Comparison of ENCODE assay signal across 33 cellular contexts in the genomic region with DNA sequence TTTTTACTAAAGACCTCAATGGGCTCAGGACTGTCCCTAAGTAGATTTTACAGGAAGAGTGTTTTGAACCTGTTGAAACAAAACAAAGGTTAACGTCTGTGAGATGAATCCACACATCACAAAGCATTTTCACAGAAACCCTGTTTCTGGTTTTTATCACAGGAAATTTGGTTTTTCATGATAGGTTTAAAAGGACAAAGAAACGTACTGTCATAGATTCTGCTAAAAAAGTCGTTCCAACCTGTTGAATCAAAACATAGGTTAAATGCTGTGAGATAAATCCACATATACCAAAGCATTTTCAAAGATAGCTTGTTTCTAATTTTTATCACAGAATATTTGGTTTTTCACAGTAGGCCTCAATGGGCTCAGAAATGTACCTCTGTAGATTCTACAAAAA.
DNase-seq lines count a peak whose midpoint lies in the region; ATAC-seq and TF ChIP-seq lines count a peak whose summit lies in the region.
"Had no signal": no experiment of that assay in that cellular context is flagged by ENCODE, and none has a peak within 500 bp of the region (broad histone marks: within the 10 kb centered on the region; RNA-seq: fewer than 3 reads in every experiment).

No MANE protein-coding gene starts in this region.

- H3K36me3 ChIP-seq in HEK293 (ENCODE audit: control insufficient read depth in 2 of 2, insufficient read depth in 1 of 2, low read length in 2 of 2) = peaks cover 0 to 3% of the 10 kb centered on the region in 2 experiments; a peak in 1 of 3 replicates
- no peaks in the 10 kb centered on the region for H3K36me3 ChIP-seq in endodermal cell (ENCODE audit: control insufficient read depth, insufficient read depth, low read length)
- H3K36me3 ChIP-seq: BE2C; BLaER1; BLaER1 treated with 17β-estradiol and CSF1 and Interleukin-3, amounts not matched to agents 10 nM and 100 nM had no signal

- ATAC-seq in WTC11 = no peak
- ATAC-seq: A549; CD8-positive, alpha-beta T cell had no signal

- 33 to 60% methylated on average over 1 to 3 of the region's 3 CpGs for WGBS in endodermal cell (ENCODE audit: insufficient coverage in 1 of 2, insufficient read length in 1 of 2), 2 experiments

- DNase-seq in Jurkat, Clone E6-1 (ENCODE audit: low read depth, low spot score) = peak; percentile 55
- DNase-seq in endodermal cell (no peak), WTC11 (ENCODE audit: low spot score) (no peak), DMS53 treated with DMSO at 0.1 percent for 48 hours (lab: John Stamatoyannopoulos, UW; ENCODE audit: unreplicated experiment) (no peak), NCI-H69 (lab: John Stamatoyannopoulos, UW) (no peak)
- DNase-seq: 8988T; ACHN; AML-193; BE2C; C1 segment of cervical spinal cord; Caco-2; Calu3; CD4-positive, alpha-beta memory T cell; CD4-positive, alpha-beta T cell; CD4-positive, CD25-positive, alpha-beta regulatory T cell; CD8-positive, alpha-beta memory T cell; CD8-positive, alpha-beta T cell; COR-L47; DMS 273 treated with DMSO at 0.1 percent for 48 hours; DMS153; DMS53; DMS79; DMS79 treated with DMSO at 0.1 percent for 48 hours; DND-41; EL had no signal

- no peak for TF ChIP-seq CTCF in HEK293 (tag by site-specific recombination; IDR thresholded peaks at IDR 0.05)
- no peak for TF ChIP-seq CTCF in endodermal cell (conservative IDR thresholded peaks at IDR 0.05)
- TF ChIP-seq CTCF in WTC11 (IDR thresholded peaks at IDR 0.05) = no peak

- no peak overlapping the region for H3K27ac Mint-ChIP-seq in endodermal cell
- no peak overlapping the region for H3K27ac Mint-ChIP-seq in WTC11
- H3K27ac Mint-ChIP-seq: B cell; CD14-positive monocyte; CD4-positive, alpha-beta memory T cell; CD4-positive, alpha-beta T cell; CD4-positive, CD25-positive, alpha-beta regulatory T cell; CD8-positive, alpha-beta memory T cell; CD8-positive, alpha-beta T cell had no signal

- H3K4me3 ChIP-seq in HEK293 (ENCODE audit: low read depth, low read length) (no peak overlapping the region), endodermal cell (ENCODE audit: low read length) (peak overlapping the region; percentile 26)
- H3K4me3 ChIP-seq in Jurkat, Clone E6-1 (ENCODE audit: low read length) = no peak overlapping the region
- H3K4me3 ChIP-seq: A549; BLaER1; BLaER1 treated with 17β-estradiol and CSF1 and Interleukin-3, amounts not matched to agents 10 nM and 100 nM had no signal

- H3K9me3 Mint-ChIP-seq in endodermal cell = peaks cover 88% of the 10 kb centered on the region
- H3K9me3 Mint-ChIP-seq in WTC11 = peaks cover 83% of the 10 kb centered on the region

- no peaks in the 10 kb centered on the region for H3K27me3 ChIP-seq in endodermal cell (ENCODE audit: control insufficient read depth, insufficient read depth, low read length, poor library complexity, severe bottlenecking)
- H3K27me3 ChIP-seq: BE2C; BLaER1; BLaER1 treated with 17β-estradiol and CSF1 and Interleukin-3, amounts not matched to agents 10 nM and 100 nM had no signal

- no peaks in the 10 kb centered on the region for H3K27me3 Mint-ChIP-seq in endodermal cell (ENCODE audit: insufficient read depth)
- peaks cover 30% of the 10 kb centered on the region; the same call in 1 of the 2 replicates for H3K27me3 Mint-ChIP-seq in WTC11 (ENCODE audit: low read depth)
- H3K27me3 Mint-ChIP-seq: B cell; CD4-positive, alpha-beta memory T cell; CD4-positive, alpha-beta T cell; CD4-positive, CD25-positive, alpha-beta regulatory T cell; CD8-positive, alpha-beta memory T cell had no signal

- no peak overlapping the region for H3K27ac ChIP-seq in HEK293 (ENCODE audit: extremely low read depth, low read depth, low read length)
- no peak overlapping the region for H3K27ac ChIP-seq in endodermal cell (ENCODE audit: low read depth, low read length)
- H3K27ac ChIP-seq: 22Rv1; A549; BLaER1; BLaER1 treated with 17β-estradiol and CSF1 and Interleukin-3, amounts not matched to agents 10 nM and 100 nM; C4-2B had no signal

- H3K4me3 Mint-ChIP-seq in endodermal cell (no peak overlapping the region), WTC11 (no peak overlapping the region)
- H3K4me3 Mint-ChIP-seq: B cell; CD14-positive monocyte; CD4-positive, alpha-beta memory T cell; CD4-positive, alpha-beta T cell; CD4-positive, CD25-positive, alpha-beta regulatory T cell; CD8-positive, alpha-beta memory T cell; CD8-positive, alpha-beta T cell had no signal

- CTCF ChIA-PET in HEK293 (lab: Yijun Ruan, JAX) (interaction anchor here (0.6 to 1.2 kb wide), 2 partner anchors 19 to 366 kb away, joined by 3 to 4 read pairs; no protein-coding TSS in a partner anchor), WTC11 (lab: Charles Lee) (no interaction called here)

- H3K9ac ChIP-seq in endodermal cell (ENCODE audit: extremely low read depth, low read length, poor library complexity, severe bottlenecking) = no peak overlapping the region
- H3K9ac ChIP-seq: BLaER1; BLaER1 treated with 17β-estradiol and CSF1 and Interleukin-3, amounts not matched to agents 10 nM and 100 nM had no signal

- H3K36me3 Mint-ChIP-seq in endodermal cell (ENCODE audit: low read depth) (no peaks in the 10 kb centered on the region), WTC11 (peaks cover 71% of the 10 kb centered on the region)
- H3K36me3 Mint-ChIP-seq: CD14-positive monocyte; CD4-positive, alpha-beta memory T cell; CD4-positive, CD25-positive, alpha-beta regulatory T cell; CD8-positive, alpha-beta memory T cell; CD8-positive, alpha-beta T cell had no signal

- peaks cover 7% of the 10 kb centered on the region for H3K9me3 ChIP-seq in HEK293 (ENCODE audit: control insufficient read depth, insufficient read depth, low read depth, low read length)
- peaks cover 81% of the 10 kb centered on the region for H3K9me3 ChIP-seq in endodermal cell (ENCODE audit: control insufficient read depth, low read length)
- H3K9me3 ChIP-seq: BE2C, BLaER1 had no signal

- H3K4me1 Mint-ChIP-seq in endodermal cell (no peaks in the 10 kb centered on the region), WTC11 (no peaks in the 10 kb centered on the region)
- H3K4me1 Mint-ChIP-seq: B cell; CD14-positive monocyte; CD4-positive, alpha-beta memory T cell; CD4-positive, CD25-positive, alpha-beta regulatory T cell; CD8-positive, alpha-beta memory T cell had no signal

- POLR2A ChIA-PET in HEK293 (lab: Yijun Ruan, JAX) = no interaction called here
- POLR2A ChIA-PET in WTC11 (lab: Charles Lee) = no interaction called here

- no peaks in the 10 kb centered on the region for H3K4me1 ChIP-seq in HEK293 (ENCODE audit: control insufficient read depth, insufficient read depth, low read length)
- no peaks in the 10 kb centered on the region for H3K4me1 ChIP-seq in endodermal cell (ENCODE audit: control insufficient read depth, insufficient read depth, low read length)
- H3K4me1 ChIP-seq: A549; BE2C; BLaER1; BLaER1 treated with 17β-estradiol and CSF1 and Interleukin-3, amounts not matched to agents 10 nM and 100 nM had no signal

TF ChIP-seq in HEK293, 187 proteins besides CTCF, POLR2A, EP300 and RAD21:
- peak; percentile 75 for TF ChIP-seq SCRT1 (tag by site-specific recombination; IDR thresholded peaks at IDR 0.05; ENCODE audit: borderline replicate concordance)
- no peak for TF ChIP-seq ZNF266 (tag by site-specific recombination; IDR thresholded peaks at IDR 0.05; ENCODE audit: low read depth)
- peak; percentile 84 for TF ChIP-seq SCRT2 (tag by site-specific recombination; IDR thresholded peaks at IDR 0.05)
- no peak for TF ChIP-seq ZNF37A (tag by site-specific recombination; IDR thresholded peaks at IDR 0.05)
- TF ChIP-seq WT1 (tag by site-specific recombination; IDR thresholded peaks at IDR 0.05) = no peak
- no peak for TF ChIP-seq ZNF202 (tag by site-specific recombination; IDR thresholded peaks at IDR 0.05; ENCODE audit: borderline replicate concordance)
- TF ChIP-seq ZNF311 (tag by site-specific recombination; IDR thresholded peaks at IDR 0.05; ENCODE audit: borderline replicate concordance) = no peak
- TF ChIP-seq ZNF121 (tag by site-specific recombination; IDR thresholded peaks at IDR 0.05) = no peak

TF ChIP-seq in WTC11, 78 proteins besides CTCF, POLR2A, EP300 and RAD21:
- TF ChIP-seq ZNF317 (CRISPR knock-in tag; IDR thresholded peaks at IDR 0.05; ENCODE audit: borderline replicate concordance, low read depth) = no peak
- TF ChIP-seq GABPB1 (CRISPR knock-in tag; IDR thresholded peaks at IDR 0.05) = no peak
- TF ChIP-seq ELF4 (CRISPR knock-in tag; IDR thresholded peaks at IDR 0.05; ENCODE audit: low read depth) = no peak
- no peak for TF ChIP-seq FOXJ3 (CRISPR knock-in tag; IDR thresholded peaks at IDR 0.05; ENCODE audit: borderline replicate concordance)
- TF ChIP-seq, protein P1, sequence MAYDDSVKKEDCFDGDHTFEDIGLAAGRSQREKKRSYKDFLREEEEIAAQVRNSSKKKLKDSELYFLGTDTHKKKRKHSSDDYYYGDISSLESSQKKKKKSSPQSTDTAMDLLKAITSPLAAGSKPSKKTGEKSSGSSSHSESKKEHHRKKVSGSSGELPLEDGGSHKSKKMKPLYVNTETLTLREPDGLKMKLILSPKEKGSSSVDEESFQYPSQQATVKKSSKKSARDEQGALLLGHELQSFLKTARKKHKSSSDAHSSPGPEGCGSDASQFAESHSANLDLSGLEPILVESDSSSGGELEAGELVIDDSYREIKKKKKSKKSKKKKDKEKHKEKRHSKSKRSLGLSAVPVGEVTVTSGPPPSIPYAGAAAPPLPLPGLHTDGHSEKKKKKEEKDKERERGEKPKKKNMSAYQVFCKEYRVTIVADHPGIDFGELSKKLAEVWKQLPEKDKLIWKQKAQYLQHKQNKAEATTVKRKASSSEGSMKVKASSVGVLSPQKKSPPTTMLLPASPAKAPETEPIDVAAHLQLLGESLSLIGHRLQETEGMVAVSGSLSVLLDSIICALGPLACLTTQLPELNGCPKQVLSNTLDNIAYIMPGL (CRISPR knock-in tag; IDR thresholded peaks at IDR 0.05) = no peak
- TF ChIP-seq SMAD4 (CRISPR knock-in tag; IDR thresholded peaks at IDR 0.05) = no peak
- TF ChIP-seq NFYB (CRISPR knock-in tag; conservative IDR thresholded peaks at IDR 0.05; ENCODE audit: low read depth) = no peak
- no peak for TF ChIP-seq ETV6 (CRISPR knock-in tag; IDR thresholded peaks at IDR 0.05)
